In the genomic region with DNA sequence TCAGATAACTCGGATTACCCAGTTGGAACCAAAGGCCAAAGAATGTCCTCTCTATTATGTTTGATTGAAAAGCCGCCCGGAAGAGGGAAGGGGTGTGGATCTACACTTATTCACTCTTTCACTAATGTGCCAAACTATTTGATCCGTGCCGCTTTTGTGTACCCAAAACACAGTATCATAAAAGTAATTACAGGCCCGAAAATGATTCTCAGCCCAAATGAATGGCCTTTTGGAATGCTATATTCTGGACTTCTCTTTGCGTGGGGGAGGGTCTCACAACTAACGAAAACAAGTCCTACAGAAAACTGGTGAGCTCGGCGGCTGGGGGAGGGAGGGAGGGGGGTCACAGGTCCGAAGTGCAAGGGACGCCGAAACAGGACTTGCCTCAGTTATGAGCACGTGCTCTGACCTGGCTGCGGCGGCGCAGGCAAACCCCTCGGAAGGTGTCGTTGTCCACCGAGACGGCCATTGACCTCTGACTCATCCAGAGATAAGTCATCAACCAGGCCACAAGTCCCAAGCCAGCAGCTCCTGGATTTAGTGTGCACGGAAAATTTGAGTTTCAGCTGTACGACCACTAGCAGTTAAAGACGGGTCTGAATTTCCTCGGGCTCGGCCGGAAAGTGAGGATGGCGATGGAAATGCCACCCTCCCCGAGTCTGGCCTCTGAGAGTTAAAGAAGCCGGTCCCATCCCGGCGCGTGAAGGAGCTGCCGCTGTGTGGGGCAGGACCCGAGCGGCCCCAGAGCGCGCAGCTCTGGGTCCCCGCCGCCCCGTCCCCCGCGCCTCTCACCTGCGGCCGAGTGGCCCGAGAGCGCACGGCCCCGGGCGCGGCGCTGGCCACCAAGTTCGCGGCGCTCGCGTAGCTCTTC, we compare ENCODE assay signal across 8 cellular contexts. TPM values are rescaled to one million over a fixed set of nuclear protein-coding genes. Genes with fewer than 3 reads are reported as not detected.
A peak's percentile ranks its signal among the peaks of the same experiment; 100 is the strongest.
DNase-seq lines count a peak whose midpoint lies in the region; ATAC-seq and TF ChIP-seq lines count a peak whose summit lies in the region.

No MANE protein-coding gene starts in this region.

- in situ Hi-C loops in SK-MEL-5 (cut with HindIII; ENCODE audit: low pct_unique_long_range_greater_than_20kb, low sequenced_read_pairs) = no loop called here

- H3K9me3 Mint-ChIP-seq in activated CD4-positive, alpha-beta memory T cell treated with anti-CD3 and anti-CD28 coated beads for 36 hours = no peaks in the 10 kb centered on the region
- H3K9me3 Mint-ChIP-seq in activated CD4-positive, alpha-beta memory T cell treated with anti-CD3 and anti-CD28 coated beads, Interleukin-2, amount 10 ng/mL, durations not matched to agents 7 days and 5 days = no peaks in the 10 kb centered on the region
- H3K9me3 Mint-ChIP-seq in endothelial cell (ENCODE audit: unreplicated experiment) = no peaks in the 10 kb centered on the region

- POLR2A ChIA-PET in activated CD4-positive, alpha-beta memory T cell treated with anti-CD3 and anti-CD28 coated beads for 36 hours (lab: Charles Lee) = no interaction called here
- POLR2A ChIA-PET in activated CD4-positive, alpha-beta memory T cell treated with anti-CD3 and anti-CD28 coated beads, Interleukin-2, amount 10 ng/mL, durations not matched to agents 7 days and 5 days (lab: Charles Lee) = no interaction called here

- CTCF ChIA-PET in activated CD4-positive, alpha-beta memory T cell treated with anti-CD3 and anti-CD28 coated beads for 36 hours (lab: Charles Lee) = no interaction called here
- CTCF ChIA-PET in activated CD4-positive, alpha-beta memory T cell treated with anti-CD3 and anti-CD28 coated beads, Interleukin-2, amount 10 ng/mL, durations not matched to agents 7 days and 5 days (lab: Charles Lee) = no interaction called here

- peak; percentile 38 for DNase-seq in activated CD4-positive, alpha-beta memory T cell treated with anti-CD3 and anti-CD28 coated beads for 36 hours
- DNase-seq in activated CD4-positive, alpha-beta memory T cell treated with anti-CD3 and anti-CD28 coated beads, Interleukin-2, amount 10 ng/mL, durations not matched to agents 7 days and 5 days = no peak
- DNase-seq in SK-MEL-5 (ENCODE audit: low read depth, low spot score) (peak; percentile 36), endothelial cell (ENCODE audit: low spot score) (peak; percentile 38), lung microvascular endothelial cell (ENCODE audit: low read depth in 2 of 2) (peak; percentile 68 to 69), substantia nigra (lab: John Stamatoyannopoulos, UW) (peak in 45 of 49 donors; percentile 2 to 64 (median 31)), DMS153 (lab: John Stamatoyannopoulos, UW) (no peak)

- intact Hi-C loops in activated CD4-positive, alpha-beta memory T cell treated with anti-CD3 and anti-CD28 coated beads for 36 hours (cut with micrococcal nuclease) = no loop called here

- peak overlapping the region; percentile 41 for H3K4me3 Mint-ChIP-seq in activated CD4-positive, alpha-beta memory T cell treated with anti-CD3 and anti-CD28 coated beads for 36 hours
- no peak overlapping the region for H3K4me3 Mint-ChIP-seq in activated CD4-positive, alpha-beta memory T cell treated with anti-CD3 and anti-CD28 coated beads, Interleukin-2, amount 10 ng/mL, durations not matched to agents 7 days and 5 days
- peak overlapping the region; percentile 98 for H3K4me3 Mint-ChIP-seq in endothelial cell (ENCODE audit: unreplicated experiment)

- TF ChIP-seq CTCF in endothelial cell (IDR thresholded peaks at IDR 0.05; ENCODE audit: unreplicated experiment) = no peak

- no peak overlapping the region for H3K27ac Mint-ChIP-seq in activated CD4-positive, alpha-beta memory T cell treated with anti-CD3 and anti-CD28 coated beads for 36 hours
- H3K27ac Mint-ChIP-seq in activated CD4-positive, alpha-beta memory T cell treated with anti-CD3 and anti-CD28 coated beads, Interleukin-2, amount 10 ng/mL, durations not matched to agents 7 days and 5 days = no peak overlapping the region
- peak overlapping the region; percentile 82 for H3K27ac Mint-ChIP-seq in endothelial cell (ENCODE audit: unreplicated experiment)

- no peak for ATAC-seq in GM19328 (IDR thresholded peaks at IDR 0.05; ENCODE audit: unreplicated experiment)

- H3K27me3 Mint-ChIP-seq in activated CD4-positive, alpha-beta memory T cell treated with anti-CD3 and anti-CD28 coated beads for 36 hours = peaks cover 39% of the 10 kb centered on the region
- peaks cover 63% of the 10 kb centered on the region for H3K27me3 Mint-ChIP-seq in activated CD4-positive, alpha-beta memory T cell treated with anti-CD3 and anti-CD28 coated beads, Interleukin-2, amount 10 ng/mL, durations not matched to agents 7 days and 5 days
- peaks cover 8% of the 10 kb centered on the region for H3K27me3 Mint-ChIP-seq in endothelial cell (ENCODE audit: unreplicated experiment)

- H3K4me1 Mint-ChIP-seq in activated CD4-positive, alpha-beta memory T cell treated with anti-CD3 and anti-CD28 coated beads for 36 hours (ENCODE audit: low read depth) = peaks cover 11% of the 10 kb centered on the region
- H3K4me1 Mint-ChIP-seq in activated CD4-positive, alpha-beta memory T cell treated with anti-CD3 and anti-CD28 coated beads, Interleukin-2, amount 10 ng/mL, durations not matched to agents 7 days and 5 days = peaks cover 9% of the 10 kb centered on the region
- peaks cover 39% of the 10 kb centered on the region for H3K4me1 Mint-ChIP-seq in endothelial cell (ENCODE audit: unreplicated experiment)

- no peaks in the 10 kb centered on the region for H3K36me3 Mint-ChIP-seq in activated CD4-positive, alpha-beta memory T cell treated with anti-CD3 and anti-CD28 coated beads for 36 hours
- no peaks in the 10 kb centered on the region for H3K36me3 Mint-ChIP-seq in activated CD4-positive, alpha-beta memory T cell treated with anti-CD3 and anti-CD28 coated beads, Interleukin-2, amount 10 ng/mL, durations not matched to agents 7 days and 5 days (ENCODE audit: low read depth)
- peaks cover 11% of the 10 kb centered on the region for H3K36me3 Mint-ChIP-seq in endothelial cell (ENCODE audit: low read depth, unreplicated experiment)

- H3K27ac ChIP-seq in substantia nigra (ENCODE audit: low read depth, low read length, poor library complexity, severe bottlenecking) = peak overlapping the region; percentile 85

RNA-seq across cellular contexts. Expression of gene SH3D19, which starts 0.7 kb away (rescaled TPM):
- total RNA-seq in activated CD4-positive, alpha-beta memory T cell treated with anti-CD3 and anti-CD28 coated beads for 36 hours = under 1 TPM in 1 of 2 experiments, not detected in 1; 0.68 TPM
- total RNA-seq in activated CD4-positive, alpha-beta memory T cell treated with anti-CD3 and anti-CD28 coated beads, Interleukin-2, amount 10 ng/mL, durations not matched to agents 7 days and 5 days = not detected
- 16.0 and 17.7 TPM in 2 replicates for total RNA-seq in SK-MEL-5 (2014; rRNA removed; shearing (Covaris generic))
- 16.4 and 21.9 TPM in 2 replicates for polyA plus RNA-seq in SK-MEL-5 (2015; cell fraction: cytosol; rRNA removed)
- polyA plus RNA-seq in SK-MEL-5 (2015; cell fraction: nucleus; rRNA removed) = 10.0 and 14.5 TPM in 2 replicates
- total RNA-seq in endothelial cell (ENCODE audit: unreplicated experiment) (89.5 TPM), lung microvascular endothelial cell (30.7 and 36.3 TPM in 2 replicates)

RNA-seq across cellular contexts. Expression of gene PRSS48, which starts 47.7 kb away (rescaled TPM):
- total RNA-seq in activated CD4-positive, alpha-beta memory T cell treated with anti-CD3 and anti-CD28 coated beads for 36 hours = not detected
- total RNA-seq in activated CD4-positive, alpha-beta memory T cell treated with anti-CD3 and anti-CD28 coated beads, Interleukin-2, amount 10 ng/mL, durations not matched to agents 7 days and 5 days = not detected
- total RNA-seq in SK-MEL-5 (2014; rRNA removed; shearing (Covaris generic)) = not detected in 2 replicates
- polyA plus RNA-seq in SK-MEL-5 (2015; cell fraction: cytosol; rRNA removed) = not detected in 2 replicates
- not detected in 2 replicates for polyA plus RNA-seq in SK-MEL-5 (2015; cell fraction: nucleus; rRNA removed)
- total RNA-seq in endothelial cell (ENCODE audit: unreplicated experiment) = not detected
- total RNA-seq in lung microvascular endothelial cell = not detected in 2 replicates

Comparison
In these comparisons a context has a peak if more than half of its experiments do, and no peak if none do; other contexts are left out.
1. DNase-seq: peak in activated CD4-positive, alpha-beta memory T cell treated with anti-CD3 and anti-CD28 coated beads for 36 hours (single experiment), SK-MEL-5 (single experiment), endothelial cell (single experiment), lung microvascular endothelial cell (2 of 2) and substantia nigra (45 of 49); none in activated CD4-positive, alpha-beta memory T cell treated with anti-CD3 and anti-CD28 coated beads, Interleukin-2, amount 10 ng/mL, durations not matched to agents 7 days and 5 days (single experiment) and DMS153 (single experiment).
2. RNA of gene SH3D19, which starts 0.7 kb away (total RNA-seq): 89.5 TPM in endothelial cell (single experiment), 30.7 to 36.3 TPM in lung microvascular endothelial cell and 16.0 to 17.7 TPM in SK-MEL-5; 0.68 TPM in activated CD4-positive, alpha-beta memory T cell treated with anti-CD3 and anti-CD28 coated beads for 36 hours and not detected in activated CD4-positive, alpha-beta memory T cell treated with anti-CD3 and anti-CD28 coated beads, Interleukin-2, amount 10 ng/mL, durations not matched to agents 7 days and 5 days; every median in the first group is over 10 times any median in the second.